In the genomic region with DNA sequence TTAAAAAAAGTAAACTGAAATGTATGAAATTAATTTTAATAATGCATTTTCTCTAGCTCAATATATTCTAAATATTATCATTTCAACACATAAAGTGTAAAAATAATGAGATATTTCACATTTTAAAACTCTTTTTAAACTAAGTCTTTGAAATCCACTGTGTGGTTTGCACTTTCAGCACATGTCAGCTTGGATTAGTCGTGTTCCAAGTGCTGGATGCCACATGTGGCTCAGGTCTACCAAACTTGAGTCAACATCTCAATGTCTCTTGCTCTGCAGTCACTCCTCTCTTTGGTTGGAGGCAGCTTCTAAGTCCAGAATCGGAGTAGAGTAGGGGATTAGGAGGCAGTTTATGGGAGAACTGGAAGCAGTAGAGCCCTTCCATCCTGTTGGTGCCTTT, we compare ENCODE assay signal across 1 cellular context.
TF ChIP-seq lines count a peak whose summit lies in the region.

No MANE protein-coding gene starts in this region.

TF ChIP-seq in HepG2, 621 proteins besides CTCF, POLR2A, EP300 and RAD21:
- TF ChIP-seq, protein P1, sequence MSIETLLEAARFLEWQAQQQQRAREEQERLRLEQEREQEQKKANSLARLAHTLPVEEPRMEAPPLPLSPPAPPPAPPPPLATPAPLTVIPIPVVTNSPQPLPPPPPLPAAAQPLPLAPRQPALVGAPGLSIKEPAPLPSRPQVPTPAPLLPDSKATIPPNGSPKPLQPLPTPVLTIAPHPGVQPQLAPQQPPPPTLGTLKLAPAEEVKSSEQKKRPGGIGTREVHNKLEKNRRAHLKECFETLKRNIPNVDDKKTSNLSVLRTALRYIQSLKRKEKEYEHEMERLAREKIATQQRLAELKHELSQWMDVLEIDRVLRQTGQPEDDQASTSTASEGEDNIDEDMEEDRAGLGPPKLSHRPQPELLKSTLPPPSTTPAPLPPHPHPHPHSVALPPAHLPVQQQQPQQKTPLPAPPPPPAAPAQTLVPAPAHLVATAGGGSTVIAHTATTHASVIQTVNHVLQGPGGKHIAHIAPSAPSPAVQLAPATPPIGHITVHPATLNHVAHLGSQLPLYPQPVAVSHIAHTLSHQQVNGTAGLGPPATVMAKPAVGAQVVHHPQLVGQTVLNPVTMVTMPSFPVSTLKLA (IDR thresholded peaks at IDR 0.05) = peak; percentile 68
- TF ChIP-seq, protein P2, sequence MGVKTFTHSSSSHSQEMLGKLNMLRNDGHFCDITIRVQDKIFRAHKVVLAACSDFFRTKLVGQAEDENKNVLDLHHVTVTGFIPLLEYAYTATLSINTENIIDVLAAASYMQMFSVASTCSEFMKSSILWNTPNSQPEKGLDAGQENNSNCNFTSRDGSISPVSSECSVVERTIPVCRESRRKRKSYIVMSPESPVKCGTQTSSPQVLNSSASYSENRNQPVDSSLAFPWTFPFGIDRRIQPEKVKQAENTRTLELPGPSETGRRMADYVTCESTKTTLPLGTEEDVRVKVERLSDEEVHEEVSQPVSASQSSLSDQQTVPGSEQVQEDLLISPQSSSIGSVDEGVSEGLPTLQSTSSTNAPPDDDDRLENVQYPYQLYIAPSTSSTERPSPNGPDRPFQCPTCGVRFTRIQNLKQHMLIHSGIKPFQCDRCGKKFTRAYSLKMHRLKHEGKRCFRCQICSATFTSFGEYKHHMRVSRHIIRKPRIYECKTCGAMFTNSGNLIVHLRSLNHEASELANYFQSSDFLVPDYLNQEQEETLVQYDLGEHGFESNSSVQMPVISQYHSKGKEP (CRISPR knock-in tag; IDR thresholded peaks at IDR 0.05) = no peak
